ENCODE assay signal across 1 cellular context in the genomic region with DNA sequence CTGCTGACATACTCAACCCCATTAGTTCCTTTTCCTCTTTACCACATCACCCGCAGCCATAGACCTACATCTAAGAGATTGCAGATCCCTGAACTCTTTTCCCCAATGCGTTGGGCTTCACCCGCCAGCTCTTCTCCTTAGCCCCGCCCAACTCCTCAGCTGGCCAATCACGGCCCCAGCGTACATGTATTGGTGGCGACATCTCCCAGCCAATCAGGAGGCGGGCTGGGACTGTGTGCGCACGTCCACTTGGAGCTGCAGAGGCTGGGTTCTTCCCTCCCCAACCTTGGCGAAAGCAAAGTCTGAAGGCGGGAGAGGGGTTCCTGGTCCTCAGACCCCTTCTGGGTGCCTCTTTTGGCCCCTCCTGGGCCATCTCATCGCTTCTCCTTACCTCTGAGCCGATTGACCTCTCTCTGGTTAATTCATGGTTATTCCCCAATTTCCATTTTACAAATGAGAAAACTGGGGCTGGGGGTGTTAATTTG.
A peak's percentile ranks its signal among the peaks of the same experiment; 100 is the strongest.
TF ChIP-seq lines count a peak whose summit lies in the region.

No MANE protein-coding gene starts in this region.

TF ChIP-seq in K562, 482 proteins besides CTCF, POLR2A, EP300 and RAD21 (continued from another document and continues in another):
- TF ChIP-seq SMARCE1 (IDR thresholded peaks at IDR 0.05) (no peak), SLC30A9 (CRISPR knock-in tag; IDR thresholded peaks at IDR 0.05) (no peak), ERF (CRISPR knock-in tag; IDR thresholded peaks at IDR 0.05) (no peak), ZBTB7A (IDR thresholded peaks at IDR 0.05; ENCODE audit: borderline replicate concordance, control insufficient read depth, low read depth, low read length) (peak; percentile 57; the same call in 1 of the 2 replicates), TAF9B (IDR thresholded peaks at IDR 0.05; ENCODE audit: partially characterized antibody) (no peak), RBM34 (IDR thresholded peaks at IDR 0.05; ENCODE audit: borderline replicate concordance, insufficient read depth, low read length) (no peak), HNRNPH1 (optimal IDR thresholded peaks at IDR 0.05; ENCODE audit: low read depth, low read length) (no peak), ZFPM2 (CRISPR knock-in tag; IDR thresholded peaks at IDR 0.05) (no peak), MYBL2 (IDR thresholded peaks at IDR 0.05; ENCODE audit: low read depth) (no peak), MYBL2 (CRISPR knock-in tag; IDR thresholded peaks at IDR 0.05; ENCODE audit: borderline replicate concordance) (no peak), CXXC5 (CRISPR knock-in tag; IDR thresholded peaks at IDR 0.05) (peak; percentile 44), JUN (IDR thresholded peaks at IDR 0.05; ENCODE audit: borderline replicate concordance, low read depth, low read length) (0 out of 2 replicates have a peak, but pooled peaks have one; percentile 50), JUN (CRISPR knock-in tag; IDR thresholded peaks at IDR 0.05; ENCODE audit: borderline replicate concordance) (no peak), SAP30 (IDR thresholded peaks at IDR 0.05; ENCODE audit: borderline replicate concordance, insufficient read depth, low read depth, low read length, poor library complexity, severe bottlenecking) (no peak), CTBP1 (IDR thresholded peaks at IDR 0.05; ENCODE audit: borderline replicate concordance) (no peak), PHB2 (IDR thresholded peaks at IDR 0.05; ENCODE audit: low read depth) (no peak), EP400 (IDR thresholded peaks at IDR 0.05) (peak; percentile 18; the same call in 1 of the 2 replicates), L3MBTL2 (IDR thresholded peaks at IDR 0.05) (peak; percentile 72), ZNF217 (CRISPR knock-in tag; IDR thresholded peaks at IDR 0.05) (no peak), NUFIP1 (IDR thresholded peaks at IDR 0.05; ENCODE audit: partially characterized antibody) (no peak), ZEB2 (IDR thresholded peaks at IDR 0.05) (no peak), HIVEP1 (CRISPR knock-in tag; IDR thresholded peaks at IDR 0.05) (no peak), HMG20A (CRISPR knock-in tag; conservative IDR thresholded peaks at IDR 0.05) (no peak)
- TF ChIP-seq, protein P1, sequence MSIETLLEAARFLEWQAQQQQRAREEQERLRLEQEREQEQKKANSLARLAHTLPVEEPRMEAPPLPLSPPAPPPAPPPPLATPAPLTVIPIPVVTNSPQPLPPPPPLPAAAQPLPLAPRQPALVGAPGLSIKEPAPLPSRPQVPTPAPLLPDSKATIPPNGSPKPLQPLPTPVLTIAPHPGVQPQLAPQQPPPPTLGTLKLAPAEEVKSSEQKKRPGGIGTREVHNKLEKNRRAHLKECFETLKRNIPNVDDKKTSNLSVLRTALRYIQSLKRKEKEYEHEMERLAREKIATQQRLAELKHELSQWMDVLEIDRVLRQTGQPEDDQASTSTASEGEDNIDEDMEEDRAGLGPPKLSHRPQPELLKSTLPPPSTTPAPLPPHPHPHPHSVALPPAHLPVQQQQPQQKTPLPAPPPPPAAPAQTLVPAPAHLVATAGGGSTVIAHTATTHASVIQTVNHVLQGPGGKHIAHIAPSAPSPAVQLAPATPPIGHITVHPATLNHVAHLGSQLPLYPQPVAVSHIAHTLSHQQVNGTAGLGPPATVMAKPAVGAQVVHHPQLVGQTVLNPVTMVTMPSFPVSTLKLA (conservative IDR thresholded peaks at IDR 0.05) = no peak
- TF ChIP-seq, protein P2, sequence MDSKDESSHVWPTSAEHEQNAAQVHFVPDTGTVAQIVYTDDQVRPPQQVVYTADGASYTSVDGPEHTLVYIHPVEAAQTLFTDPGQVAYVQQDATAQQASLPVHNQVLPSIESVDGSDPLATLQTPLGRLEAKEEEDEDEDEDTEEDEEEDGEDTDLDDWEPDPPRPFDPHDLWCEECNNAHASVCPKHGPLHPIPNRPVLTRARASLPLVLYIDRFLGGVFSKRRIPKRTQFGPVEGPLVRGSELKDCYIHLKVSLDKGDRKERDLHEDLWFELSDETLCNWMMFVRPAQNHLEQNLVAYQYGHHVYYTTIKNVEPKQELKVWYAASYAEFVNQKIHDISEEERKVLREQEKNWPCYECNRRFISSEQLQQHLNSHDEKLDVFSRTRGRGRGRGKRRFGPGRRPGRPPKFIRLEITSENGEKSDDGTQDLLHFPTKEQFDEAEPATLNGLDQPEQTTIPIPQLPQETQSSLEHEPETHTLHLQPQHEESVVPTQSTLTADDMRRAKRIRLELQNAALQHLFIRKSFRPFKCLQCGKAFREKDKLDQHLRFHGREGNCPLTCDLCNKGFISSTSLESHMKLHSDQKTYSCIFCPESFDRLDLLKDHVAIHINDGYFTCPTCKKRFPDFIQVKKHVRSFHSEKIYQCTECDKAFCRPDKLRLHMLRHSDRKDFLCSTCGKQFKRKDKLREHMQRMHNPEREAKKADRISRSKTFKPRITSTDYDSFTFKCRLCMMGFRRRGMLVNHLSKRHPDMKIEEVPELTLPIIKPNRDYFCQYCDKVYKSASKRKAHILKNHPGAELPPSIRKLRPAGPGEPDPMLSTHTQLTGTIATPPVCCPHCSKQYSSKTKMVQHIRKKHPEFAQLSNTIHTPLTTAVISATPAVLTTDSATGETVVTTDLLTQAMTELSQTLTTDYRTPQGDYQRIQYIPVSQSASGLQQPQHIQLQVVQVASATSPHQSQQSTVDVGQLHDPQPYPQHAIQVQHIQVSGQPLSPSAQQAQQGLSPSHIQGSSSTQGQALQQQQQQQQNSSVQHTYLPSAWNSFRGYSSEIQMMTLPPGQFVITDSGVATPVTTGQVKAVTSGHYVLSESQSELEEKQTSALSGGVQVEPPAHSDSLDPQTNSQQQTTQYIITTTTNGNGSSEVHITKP (IDR thresholded peaks at IDR 0.05; ENCODE audit: partially characterized antibody) = peak; percentile 84
- TF ChIP-seq, protein P3, sequence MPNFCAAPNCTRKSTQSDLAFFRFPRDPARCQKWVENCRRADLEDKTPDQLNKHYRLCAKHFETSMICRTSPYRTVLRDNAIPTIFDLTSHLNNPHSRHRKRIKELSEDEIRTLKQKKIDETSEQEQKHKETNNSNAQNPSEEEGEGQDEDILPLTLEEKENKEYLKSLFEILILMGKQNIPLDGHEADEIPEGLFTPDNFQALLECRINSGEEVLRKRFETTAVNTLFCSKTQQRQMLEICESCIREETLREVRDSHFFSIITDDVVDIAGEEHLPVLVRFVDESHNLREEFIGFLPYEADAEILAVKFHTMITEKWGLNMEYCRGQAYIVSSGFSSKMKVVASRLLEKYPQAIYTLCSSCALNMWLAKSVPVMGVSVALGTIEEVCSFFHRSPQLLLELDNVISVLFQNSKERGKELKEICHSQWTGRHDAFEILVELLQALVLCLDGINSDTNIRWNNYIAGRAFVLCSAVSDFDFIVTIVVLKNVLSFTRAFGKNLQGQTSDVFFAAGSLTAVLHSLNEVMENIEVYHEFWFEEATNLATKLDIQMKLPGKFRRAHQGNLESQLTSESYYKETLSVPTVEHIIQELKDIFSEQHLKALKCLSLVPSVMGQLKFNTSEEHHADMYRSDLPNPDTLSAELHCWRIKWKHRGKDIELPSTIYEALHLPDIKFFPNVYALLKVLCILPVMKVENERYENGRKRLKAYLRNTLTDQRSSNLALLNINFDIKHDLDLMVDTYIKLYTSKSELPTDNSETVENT (CRISPR knock-in tag; IDR thresholded peaks at IDR 0.05) = no peak
- TF ChIP-seq, protein P4, sequence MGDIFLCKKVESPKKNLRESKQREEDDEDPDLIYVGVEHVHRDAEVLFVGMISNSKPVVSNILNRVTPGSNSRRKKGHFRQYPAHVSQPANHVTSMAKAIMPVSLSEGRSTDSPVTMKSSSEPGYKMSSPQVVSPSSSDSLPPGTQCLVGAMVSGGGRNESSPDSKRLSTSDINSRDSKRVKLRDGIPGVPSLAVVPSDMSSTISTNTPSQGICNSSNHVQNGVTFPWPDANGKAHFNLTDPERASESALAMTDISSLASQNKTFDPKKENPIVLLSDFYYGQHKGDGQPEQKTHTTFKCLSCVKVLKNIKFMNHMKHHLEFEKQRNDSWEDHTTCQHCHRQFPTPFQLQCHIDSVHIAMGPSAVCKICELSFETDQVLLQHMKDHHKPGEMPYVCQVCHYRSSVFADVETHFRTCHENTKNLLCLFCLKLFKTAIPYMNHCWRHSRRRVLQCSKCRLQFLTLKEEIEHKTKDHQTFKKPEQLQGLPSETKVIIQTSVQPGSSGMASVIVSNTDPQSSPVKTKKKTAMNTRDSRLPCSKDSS (IDR thresholded peaks at IDR 0.05; ENCODE audit: low read depth, partially characterized antibody) = no peak
- TF ChIP-seq, protein P5, sequence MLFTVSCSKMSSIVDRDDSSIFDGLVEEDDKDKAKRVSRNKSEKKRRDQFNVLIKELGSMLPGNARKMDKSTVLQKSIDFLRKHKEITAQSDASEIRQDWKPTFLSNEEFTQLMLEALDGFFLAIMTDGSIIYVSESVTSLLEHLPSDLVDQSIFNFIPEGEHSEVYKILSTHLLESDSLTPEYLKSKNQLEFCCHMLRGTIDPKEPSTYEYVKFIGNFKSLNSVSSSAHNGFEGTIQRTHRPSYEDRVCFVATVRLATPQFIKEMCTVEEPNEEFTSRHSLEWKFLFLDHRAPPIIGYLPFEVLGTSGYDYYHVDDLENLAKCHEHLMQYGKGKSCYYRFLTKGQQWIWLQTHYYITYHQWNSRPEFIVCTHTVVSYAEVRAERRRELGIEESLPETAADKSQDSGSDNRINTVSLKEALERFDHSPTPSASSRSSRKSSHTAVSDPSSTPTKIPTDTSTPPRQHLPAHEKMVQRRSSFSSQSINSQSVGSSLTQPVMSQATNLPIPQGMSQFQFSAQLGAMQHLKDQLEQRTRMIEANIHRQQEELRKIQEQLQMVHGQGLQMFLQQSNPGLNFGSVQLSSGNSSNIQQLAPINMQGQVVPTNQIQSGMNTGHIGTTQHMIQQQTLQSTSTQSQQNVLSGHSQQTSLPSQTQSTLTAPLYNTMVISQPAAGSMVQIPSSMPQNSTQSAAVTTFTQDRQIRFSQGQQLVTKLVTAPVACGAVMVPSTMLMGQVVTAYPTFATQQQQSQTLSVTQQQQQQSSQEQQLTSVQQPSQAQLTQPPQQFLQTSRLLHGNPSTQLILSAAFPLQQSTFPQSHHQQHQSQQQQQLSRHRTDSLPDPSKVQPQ (CRISPR knock-in tag; IDR thresholded peaks at IDR 0.05; ENCODE audit: borderline replicate concordance) = no peak
- TF ChIP-seq, protein P6, sequence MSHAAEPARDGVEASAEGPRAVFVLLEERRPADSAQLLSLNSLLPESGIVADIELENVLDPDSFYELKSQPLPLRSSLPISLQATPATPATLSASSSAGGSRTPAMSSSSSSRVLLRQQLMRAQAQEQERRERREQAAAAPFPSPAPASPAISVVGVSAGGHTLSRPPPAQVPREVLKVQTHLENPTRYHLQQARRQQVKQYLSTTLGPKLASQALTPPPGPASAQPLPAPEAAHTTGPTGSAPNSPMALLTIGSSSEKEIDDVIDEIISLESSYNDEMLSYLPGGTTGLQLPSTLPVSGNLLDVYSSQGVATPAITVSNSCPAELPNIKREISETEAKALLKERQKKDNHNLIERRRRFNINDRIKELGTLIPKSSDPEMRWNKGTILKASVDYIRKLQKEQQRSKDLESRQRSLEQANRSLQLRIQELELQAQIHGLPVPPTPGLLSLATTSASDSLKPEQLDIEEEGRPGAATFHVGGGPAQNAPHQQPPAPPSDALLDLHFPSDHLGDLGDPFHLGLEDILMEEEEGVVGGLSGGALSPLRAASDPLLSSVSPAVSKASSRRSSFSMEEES (CRISPR knock-in tag; IDR thresholded peaks at IDR 0.05) = no peak
- TF ChIP-seq, protein P7, sequence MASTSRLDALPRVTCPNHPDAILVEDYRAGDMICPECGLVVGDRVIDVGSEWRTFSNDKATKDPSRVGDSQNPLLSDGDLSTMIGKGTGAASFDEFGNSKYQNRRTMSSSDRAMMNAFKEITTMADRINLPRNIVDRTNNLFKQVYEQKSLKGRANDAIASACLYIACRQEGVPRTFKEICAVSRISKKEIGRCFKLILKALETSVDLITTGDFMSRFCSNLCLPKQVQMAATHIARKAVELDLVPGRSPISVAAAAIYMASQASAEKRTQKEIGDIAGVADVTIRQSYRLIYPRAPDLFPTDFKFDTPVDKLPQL (IDR thresholded peaks at IDR 0.05; ENCODE audit: extremely low read depth, insufficient read length) = no peak
- TF ChIP-seq, protein P8, sequence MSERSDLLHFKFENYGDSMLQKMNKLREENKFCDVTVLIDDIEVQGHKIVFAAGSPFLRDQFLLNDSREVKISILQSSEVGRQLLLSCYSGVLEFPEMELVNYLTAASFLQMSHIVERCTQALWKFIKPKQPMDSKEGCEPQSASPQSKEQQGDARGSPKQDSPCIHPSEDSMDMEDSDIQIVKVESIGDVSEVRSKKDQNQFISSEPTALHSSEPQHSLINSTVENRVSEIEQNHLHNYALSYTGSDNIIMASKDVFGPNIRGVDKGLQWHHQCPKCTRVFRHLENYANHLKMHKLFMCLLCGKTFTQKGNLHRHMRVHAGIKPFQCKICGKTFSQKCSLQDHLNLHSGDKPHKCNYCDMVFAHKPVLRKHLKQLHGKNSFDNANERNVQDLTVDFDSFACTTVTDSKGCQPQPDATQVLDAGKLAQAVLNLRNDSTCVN (CRISPR knock-in tag; IDR thresholded peaks at IDR 0.05) = 0 out of 2 replicates have a peak, but pooled peaks have one; percentile 22
- TF ChIP-seq, protein P9, sequence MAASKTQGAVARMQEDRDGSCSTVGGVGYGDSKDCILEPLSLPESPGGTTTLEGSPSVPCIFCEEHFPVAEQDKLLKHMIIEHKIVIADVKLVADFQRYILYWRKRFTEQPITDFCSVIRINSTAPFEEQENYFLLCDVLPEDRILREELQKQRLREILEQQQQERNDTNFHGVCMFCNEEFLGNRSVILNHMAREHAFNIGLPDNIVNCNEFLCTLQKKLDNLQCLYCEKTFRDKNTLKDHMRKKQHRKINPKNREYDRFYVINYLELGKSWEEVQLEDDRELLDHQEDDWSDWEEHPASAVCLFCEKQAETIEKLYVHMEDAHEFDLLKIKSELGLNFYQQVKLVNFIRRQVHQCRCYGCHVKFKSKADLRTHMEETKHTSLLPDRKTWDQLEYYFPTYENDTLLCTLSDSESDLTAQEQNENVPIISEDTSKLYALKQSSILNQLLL (CRISPR knock-in tag; IDR thresholded peaks at IDR 0.05; ENCODE audit: borderline replicate concordance) = no peak
- TF ChIP-seq, protein P10, sequence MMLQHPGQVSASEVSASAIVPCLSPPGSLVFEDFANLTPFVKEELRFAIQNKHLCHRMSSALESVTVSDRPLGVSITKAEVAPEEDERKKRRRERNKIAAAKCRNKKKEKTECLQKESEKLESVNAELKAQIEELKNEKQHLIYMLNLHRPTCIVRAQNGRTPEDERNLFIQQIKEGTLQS (IDR thresholded peaks at IDR 0.05) = peak; percentile 65; the same call in 1 of the 2 replicates
- TF ChIP-seq, protein P10 (CRISPR knock-in tag; conservative IDR thresholded peaks at IDR 0.05) = no peak
- TF ChIP-seq, protein P11, sequence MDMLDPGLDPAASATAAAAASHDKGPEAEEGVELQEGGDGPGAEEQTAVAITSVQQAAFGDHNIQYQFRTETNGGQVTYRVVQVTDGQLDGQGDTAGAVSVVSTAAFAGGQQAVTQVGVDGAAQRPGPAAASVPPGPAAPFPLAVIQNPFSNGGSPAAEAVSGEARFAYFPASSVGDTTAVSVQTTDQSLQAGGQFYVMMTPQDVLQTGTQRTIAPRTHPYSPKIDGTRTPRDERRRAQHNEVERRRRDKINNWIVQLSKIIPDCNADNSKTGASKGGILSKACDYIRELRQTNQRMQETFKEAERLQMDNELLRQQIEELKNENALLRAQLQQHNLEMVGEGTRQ (CRISPR knock-in tag; IDR thresholded peaks at IDR 0.05) = no peak
